In genomic region chr2:153870308-153870707, GRCh38 we compare ENCODE assay signal across 14 cellular contexts. TPM values are rescaled to one million over a fixed set of nuclear protein-coding genes. Genes with fewer than 3 reads are reported as not detected.
DNase-seq lines count a peak whose midpoint lies in the region; ATAC-seq and TF ChIP-seq lines count a peak whose summit lies in the region.
"Had no signal": no experiment of that assay in that cellular context is flagged by ENCODE, and none has a peak within 500 bp of the region (broad histone marks: within the 10 kb centered on the region; RNA-seq: fewer than 3 reads in every experiment).

No MANE protein-coding gene starts in this region.

- no peak overlapping the region for H3K4me3 ChIP-seq in lower leg skin (ENCODE audit: low read depth, poor library complexity, severe bottlenecking)
- H3K4me3 ChIP-seq: GM12878 had no signal

- H3K36me3 Mint-ChIP-seq in stimulated activated effector memory CD8-positive, alpha-beta T cell treated with anti-CD3 and anti-CD28 coated beads, Interleukin-12 subunit alpha, Interleukin-12 subunit beta, amount 100 ng/mL, for 72 hours = no peaks in the 10 kb centered on the region

- no peak for TF ChIP-seq POLR2A in lower leg skin (IDR thresholded peaks at IDR 0.05)

- no peak for ATAC-seq in stimulated activated effector memory CD8-positive, alpha-beta T cell treated with anti-CD3 and anti-CD28 coated beads, Interleukin-12 subunit alpha, Interleukin-12 subunit beta, amount 100 ng/mL, for 72 hours
- ATAC-seq: GM12878, left lobe of liver had no signal

- intact Hi-C loops in lower leg skin (cut with DNase I; ENCODE audit: low total_unique reads) = no loop called here

- no peak overlapping the region for H3K4me3 Mint-ChIP-seq in stimulated activated effector memory CD8-positive, alpha-beta T cell treated with anti-CD3 and anti-CD28 coated beads, Interleukin-12 subunit alpha, Interleukin-12 subunit beta, amount 100 ng/mL, for 72 hours
- H3K4me3 Mint-ChIP-seq: CD8-positive, alpha-beta memory T cell had no signal

- no peak for TF ChIP-seq CTCF in lower leg skin (IDR thresholded peaks at IDR 0.05)

- WGBS in lower leg skin, 2 donors = 64 to 76% methylated on average over 3 of the region's 3 CpGs

- H3K9me3 Mint-ChIP-seq in stimulated activated effector memory CD8-positive, alpha-beta T cell treated with anti-CD3 and anti-CD28 coated beads, Interleukin-12 subunit alpha, Interleukin-12 subunit beta, amount 100 ng/mL, for 72 hours = peaks cover 6% of the 10 kb centered on the region

- in situ Hi-C loops in G401 (cut with HindIII; ENCODE audit: low sequenced_read_pairs) = no loop called here

- H3K4me1 Mint-ChIP-seq in stimulated activated effector memory CD8-positive, alpha-beta T cell treated with anti-CD3 and anti-CD28 coated beads, Interleukin-12 subunit alpha, Interleukin-12 subunit beta, amount 100 ng/mL, for 72 hours = peaks cover 6% of the 10 kb centered on the region
- H3K4me1 Mint-ChIP-seq: CD8-positive, alpha-beta memory T cell had no signal

- DNase-seq in G401 (ENCODE audit: low spot score) = peak; percentile 83
- peak; percentile 28 for DNase-seq in NCI-H2029 treated with DMSO at 0.1 percent for 48 hours (lab: John Stamatoyannopoulos, UW)
- DNase-seq in amniotic epithelial cell (ENCODE audit: low read depth) = peak; percentile 6
- DNase-seq in midbrain (lab: John Stamatoyannopoulos, UW) = peak; percentile 7
- DNase-seq in islet precursor cell = no peak
- DNase-seq in lower leg skin (ENCODE audit: low spot score in 2 of 2) = no peak
- no peak for DNase-seq in stimulated activated CD4-positive, alpha-beta T cell treated with anti-CD3 and anti-CD28 coated beads, Interleukin-4, amount 100 ng/mL, for 4 hours
- DNase-seq in stimulated activated effector memory CD8-positive, alpha-beta T cell treated with anti-CD3 and anti-CD28 coated beads, Interleukin-12 subunit alpha, Interleukin-12 subunit beta, amount 100 ng/mL, for 72 hours (ENCODE audit: low spot score in 2 of 2) = no peak
- DNase-seq: activated CD4-positive, CD25-positive, alpha-beta regulatory T cell treated with anti-CD3 and anti-CD28 coated beads, Interleukin-2, amount 50 U/mL, for 72 hours; activated effector memory CD4-positive, alpha-beta T cell treated with Interleukin-2 at 50 U/mL for 16 hours; CD8-positive, alpha-beta memory T cell; NCI-H187 had no signal

- no peak overlapping the region for H3K27ac Mint-ChIP-seq in stimulated activated effector memory CD8-positive, alpha-beta T cell treated with anti-CD3 and anti-CD28 coated beads, Interleukin-12 subunit alpha, Interleukin-12 subunit beta, amount 100 ng/mL, for 72 hours
- H3K27ac Mint-ChIP-seq: CD8-positive, alpha-beta memory T cell had no signal

RNA-seq across cellular contexts. Expression of gene GALNT13, which starts 1.4 kb away (rescaled TPM):
- total RNA-seq in G401 (2014; rRNA removed; shearing (Covaris generic)) = 10.5 and 22.8 TPM in 2 replicates
- 1 to 10 TPM in 2 of 4 donors, under 1 TPM in 2; 0.49 to 5.2 (median 1.4) TPM for total RNA-seq in lower leg skin
- total RNA-seq: CD8-positive, alpha-beta memory T cell; GM12878; left lobe of liver had no signal

Comparison
In these comparisons a context has a peak if more than half of its experiments do, and no peak if none do; other contexts are left out.
1. DNase-seq: peak in G401 (single experiment), NCI-H2029 treated with DMSO at 0.1 percent for 48 hours (single experiment), amniotic epithelial cell (single experiment) and midbrain (single experiment); none in islet precursor cell (single experiment), lower leg skin (0 of 2), stimulated activated CD4-positive, alpha-beta T cell treated with anti-CD3 and anti-CD28 coated beads, Interleukin-4, amount 100 ng/mL, for 4 hours (0 of 2) and stimulated activated effector memory CD8-positive, alpha-beta T cell treated with anti-CD3 and anti-CD28 coated beads, Interleukin-12 subunit alpha, Interleukin-12 subunit beta, amount 100 ng/mL, for 72 hours (0 of 2).